ENCODE assay signal across 16 cellular contexts in the genomic region with DNA sequence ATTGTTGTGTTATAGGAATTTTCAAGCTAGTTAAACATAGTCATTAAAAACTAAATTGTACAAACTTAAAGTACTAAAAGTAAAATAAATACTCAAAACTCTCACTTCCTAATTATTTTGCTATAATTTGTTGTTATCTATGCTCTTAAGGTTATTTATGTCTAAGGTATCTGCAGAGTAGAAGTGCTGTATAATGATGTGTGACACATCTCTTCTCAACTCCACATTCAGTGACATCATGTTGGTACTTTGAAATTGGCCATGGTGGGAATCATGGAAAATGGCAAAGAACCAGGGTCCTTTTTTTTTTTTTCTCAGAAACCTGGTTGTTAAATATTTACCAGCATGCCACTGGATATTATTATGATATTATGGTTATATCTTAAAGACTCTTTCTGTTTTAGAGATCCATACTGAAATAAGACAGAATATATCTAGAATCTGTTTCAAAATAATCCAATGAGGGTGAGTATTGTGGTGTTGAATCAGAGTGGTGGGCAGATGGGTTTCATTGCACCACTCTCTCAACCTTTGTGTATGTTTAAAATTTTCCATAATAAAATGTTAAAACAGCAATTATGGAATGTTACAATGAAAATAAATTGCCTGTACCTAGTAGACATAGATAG. TPM values are rescaled to one million over a fixed set of nuclear protein-coding genes. Genes with fewer than 3 reads are reported as not detected.
DNase-seq lines count a peak whose midpoint lies in the region; ATAC-seq, FAIRE-seq and TF ChIP-seq lines count a peak whose summit lies in the region.
"Had no signal": no experiment of that assay in that cellular context is flagged by ENCODE, and none has a peak within 500 bp of the region (broad histone marks: within the 10 kb centered on the region; RNA-seq: fewer than 3 reads in every experiment).

No MANE protein-coding gene starts in this region.

- no peaks in the 10 kb centered on the region for H3K27me3 ChIP-seq in tibial nerve
- H3K27me3 ChIP-seq in MG63 = no peaks in the 10 kb centered on the region
- no peaks in the 10 kb centered on the region for H3K27me3 ChIP-seq in small intestine (ENCODE audit: control insufficient read depth in 2 of 2, insufficient read depth in 2 of 2, low read length in 2 of 2)

- no peaks in the 10 kb centered on the region for H3K27me3 Mint-ChIP-seq in activated naive CD4-positive, alpha-beta T cell treated with anti-CD3 and anti-CD28 coated beads, Interleukin-2, amount 50 U/mL, for 24 hours
- H3K27me3 Mint-ChIP-seq in activated T-helper 2 cell treated with anti-CD3 and anti-CD28 coated beads, Interferon-gamma antibody, Interleukin-2, Interleukin-4, amounts not matched to agents 10 μg/mL and 5 μg/mL and 100 μg/mL, durations not matched to agents 14 hours and 24 hours and 36 hours (ENCODE audit: low read depth) = no peaks in the 10 kb centered on the region
- H3K27me3 Mint-ChIP-seq: naive thymus-derived CD8-positive, alpha-beta T cell; progenitor cell of endocrine pancreas had no signal

- intact Hi-C loops in activated T-helper 2 cell treated with anti-CD3 and anti-CD28 coated beads, Interferon-gamma antibody, Interleukin-2, Interleukin-4, amounts not matched to agents 10 μg/mL and 5 μg/mL and 100 μg/mL, durations not matched to agents 14 hours and 24 hours and 36 hours (cut with micrococcal nuclease) = loop anchor here (1.0 to 2.0 kb wide), 2 partner anchors 42 to 172 kb away; no protein-coding TSS in a partner anchor

- no peak for TF ChIP-seq CTCF in fibroblast of mammary gland (conservative IDR thresholded peaks at IDR 0.05; ENCODE audit: control insufficient read depth, insufficient read depth, low read depth, low read length)
- TF ChIP-seq CTCF in tibial nerve (IDR thresholded peaks at IDR 0.05) = no peak

- H3K4me3 ChIP-seq in fibroblast of mammary gland (ENCODE audit: control insufficient read depth, low read depth, low read length) (no peak overlapping the region), tibial nerve (no peak overlapping the region), MG63 (no peak overlapping the region), small intestine (ENCODE audit: low read depth in 1 of 2, low read length in 2 of 2) (no peak overlapping the region)
- H3K4me3 ChIP-seq: coronary artery had no signal

- no peak for ATAC-seq in GM19328 (IDR thresholded peaks at IDR 0.05; ENCODE audit: unreplicated experiment)
- ATAC-seq: naive thymus-derived CD8-positive, alpha-beta T cell had no signal

- H3K36me3 ChIP-seq in tibial nerve (no peaks in the 10 kb centered on the region), MG63 (no peaks in the 10 kb centered on the region), small intestine (ENCODE audit: control insufficient read depth in 2 of 2, insufficient read depth in 2 of 2, low read length in 2 of 2) (peaks cover 0 to 1% of the 10 kb centered on the region in 2 donors)

- FAIRE-seq in small intestine (lab: Jason Lieb, UNC) = no peak

- H3K36me3 Mint-ChIP-seq in activated naive CD4-positive, alpha-beta T cell treated with anti-CD3 and anti-CD28 coated beads, Interleukin-2, amount 50 U/mL, for 24 hours = peaks cover 36% of the 10 kb centered on the region
- peaks cover 70% of the 10 kb centered on the region for H3K36me3 Mint-ChIP-seq in activated T-helper 2 cell treated with anti-CD3 and anti-CD28 coated beads, Interferon-gamma antibody, Interleukin-2, Interleukin-4, amounts not matched to agents 10 μg/mL and 5 μg/mL and 100 μg/mL, durations not matched to agents 14 hours and 24 hours and 36 hours (ENCODE audit: low read depth)

- H3K4me1 Mint-ChIP-seq in activated naive CD4-positive, alpha-beta T cell treated with anti-CD3 and anti-CD28 coated beads, Interleukin-2, amount 50 U/mL, for 24 hours = peaks cover 92% of the 10 kb centered on the region
- H3K4me1 Mint-ChIP-seq in activated T-helper 2 cell treated with anti-CD3 and anti-CD28 coated beads, Interferon-gamma antibody, Interleukin-2, Interleukin-4, amounts not matched to agents 10 μg/mL and 5 μg/mL and 100 μg/mL, durations not matched to agents 14 hours and 24 hours and 36 hours (ENCODE audit: low read depth) = peaks cover 77% of the 10 kb centered on the region

- no peak for TF ChIP-seq EP300 in tibial nerve (IDR thresholded peaks at IDR 0.05)

- H3K27ac ChIP-seq in tibial nerve = peak overlapping the region in 3 of 4 donors; percentile 36 to 78 (median 63)
- H3K27ac ChIP-seq in small intestine (ENCODE audit: low read depth in 1 of 2, low read length in 1 of 2) = no peak overlapping the region

- peak overlapping the region; percentile 49 for H3K4me3 Mint-ChIP-seq in activated naive CD4-positive, alpha-beta T cell treated with anti-CD3 and anti-CD28 coated beads, Interleukin-2, amount 50 U/mL, for 24 hours
- no peak overlapping the region for H3K4me3 Mint-ChIP-seq in activated T-helper 2 cell treated with anti-CD3 and anti-CD28 coated beads, Interferon-gamma antibody, Interleukin-2, Interleukin-4, amounts not matched to agents 10 μg/mL and 5 μg/mL and 100 μg/mL, durations not matched to agents 14 hours and 24 hours and 36 hours (ENCODE audit: low read depth)
- H3K4me3 Mint-ChIP-seq: naive thymus-derived CD8-positive, alpha-beta T cell had no signal

- H3K9me3 ChIP-seq in tibial nerve (no peaks in the 10 kb centered on the region), MG63 (no peaks in the 10 kb centered on the region), small intestine (ENCODE audit: control insufficient read depth, low read depth) (no peaks in the 10 kb centered on the region)

- peak overlapping the region; percentile 92 for H3K27ac Mint-ChIP-seq in activated naive CD4-positive, alpha-beta T cell treated with anti-CD3 and anti-CD28 coated beads, Interleukin-2, amount 50 U/mL, for 24 hours
- peak overlapping the region; percentile 93 for H3K27ac Mint-ChIP-seq in activated T-helper 2 cell treated with anti-CD3 and anti-CD28 coated beads, Interferon-gamma antibody, Interleukin-2, Interleukin-4, amounts not matched to agents 10 μg/mL and 5 μg/mL and 100 μg/mL, durations not matched to agents 14 hours and 24 hours and 36 hours
- H3K27ac Mint-ChIP-seq: progenitor cell of endocrine pancreas had no signal

- no peak for TF ChIP-seq POLR2A in tibial nerve (IDR thresholded peaks at IDR 0.05)

- no peak for DNase-seq in activated naive CD4-positive, alpha-beta T cell treated with Interleukin-2 at 50 U/mL for 16 hours
- DNase-seq in activated T-helper 2 cell treated with anti-CD3 and anti-CD28 coated beads, Interferon-gamma antibody, Interleukin-2, Interleukin-4, amounts not matched to agents 10 μg/mL and 5 μg/mL and 100 μg/mL, durations not matched to agents 14 hours and 24 hours and 36 hours (ENCODE audit: low spot score) = no peak
- DNase-seq in fibroblast of mammary gland (ENCODE audit: low read depth) (peak; percentile 25), tibial nerve (ENCODE audit: low spot score in 2 of 2) (no peak), MG63 (no peak), small intestine (no peak)
- DNase-seq: H7; naive thymus-derived CD8-positive, alpha-beta T cell; NCI-H1436 treated with DMSO at 0.1 percent for 48 hours; NCI-H2227 treated with DMSO at 0.1 percent for 48 hours; stimulated activated CD4-positive, alpha-beta T cell treated with anti-CD3 and anti-CD28 coated beads, Interleukin-12 subunit alpha, Interleukin-12 subunit beta, amount 100 ng/mL, for 4 hours; T1000 had no signal

- no peaks in the 10 kb centered on the region for H3K9me3 Mint-ChIP-seq in activated naive CD4-positive, alpha-beta T cell treated with anti-CD3 and anti-CD28 coated beads, Interleukin-2, amount 50 U/mL, for 24 hours
- H3K9me3 Mint-ChIP-seq in activated T-helper 2 cell treated with anti-CD3 and anti-CD28 coated beads, Interferon-gamma antibody, Interleukin-2, Interleukin-4, amounts not matched to agents 10 μg/mL and 5 μg/mL and 100 μg/mL, durations not matched to agents 14 hours and 24 hours and 36 hours = no peaks in the 10 kb centered on the region
- H3K9me3 Mint-ChIP-seq: naive thymus-derived CD8-positive, alpha-beta T cell had no signal

- H3K4me1 ChIP-seq in tibial nerve = peaks cover 0 to 71% (median 33%) of the 10 kb centered on the region in 4 donors
- H3K4me1 ChIP-seq in small intestine (ENCODE audit: control insufficient read depth in 2 of 2, insufficient read depth in 1 of 2, low read depth in 1 of 2, low read length in 1 of 2) = peaks cover 9 to 21% of the 10 kb centered on the region in 2 donors

RNA-seq across cellular contexts. Expression of gene LRRC8B, which starts 22.4 kb away (rescaled TPM):
- 48.2 and 48.7 TPM in 2 replicates for total RNA-seq in activated T-helper 2 cell treated with anti-CD3 and anti-CD28 coated beads, Interferon-gamma antibody, Interleukin-2, Interleukin-4, amounts not matched to agents 10 μg/mL and 5 μg/mL and 100 μg/mL, durations not matched to agents 14 hours and 24 hours and 36 hours
- total RNA-seq in tibial nerve = 10 to 100 TPM; 27.1 to 48.0 (median 35.1) TPM
- 1.1 and 10.3 TPM in 2 replicates for total RNA-seq in MG63 (2014; rRNA removed; shearing (Covaris generic); ENCODE audit: low replicate concordance)
- polyA plus RNA-seq in small intestine = 1 to 10 TPM; 1.6 to 5.7 (median 2.7) TPM

Comparison
In these comparisons a context has a peak if more than half of its experiments do, and no peak if none do; other contexts are left out.
1. H3K27ac ChIP-seq: peak in tibial nerve (3 of 4); none in small intestine (0 of 2).